10 cellular contexts compared by ENCODE assay signal in genomic region chr20:51678041-51678697, GRCh38.
DNase-seq lines count a peak whose midpoint lies in the region; ATAC-seq and TF ChIP-seq lines count a peak whose summit lies in the region.
"Had no signal": no experiment of that assay in that cellular context is flagged by ENCODE, and none has a peak within 500 bp of the region (broad histone marks: within the 10 kb centered on the region; RNA-seq: fewer than 3 reads in every experiment).

No MANE protein-coding gene starts in this region.

- H3K36me3 ChIP-seq in ovary (no peaks in the 10 kb centered on the region), stomach (peaks cover 19 to 62% (median 43%) of the 10 kb centered on the region in 4 donors)
- H3K36me3 ChIP-seq: colonic mucosa had no signal

- no peak for TF ChIP-seq CTCF in ovary (IDR thresholded peaks at IDR 0.05)
- no peak for TF ChIP-seq CTCF in stomach (IDR thresholded peaks at IDR 0.05)

- H3K4me3 ChIP-seq in ovary (no peak overlapping the region), stomach (no peak overlapping the region)
- H3K4me3 ChIP-seq: colonic mucosa, upper lobe of right lung had no signal

- intact Hi-C loops in ovary (cut with DNase I) (no loop called here), stomach (cut with DNase I; ENCODE audit: low total_unique reads) (no loop called here)

- H3K27me3 ChIP-seq in ovary (no peaks in the 10 kb centered on the region), stomach (no peaks in the 10 kb centered on the region)
- H3K27me3 ChIP-seq: colonic mucosa, upper lobe of right lung had no signal

- no peak for ATAC-seq in HG03175 (IDR thresholded peaks at IDR 0.05; ENCODE audit: unreplicated experiment)
- ATAC-seq: upper lobe of right lung had no signal

- H3K4me1 ChIP-seq in ovary (ENCODE audit: insufficient read depth): peaks cover 10% of the 10 kb centered on the region
- H3K4me1 ChIP-seq in stomach: no peaks in the 10 kb centered on the region
- H3K4me1 ChIP-seq: colonic mucosa, upper lobe of right lung had no signal

- no peak for TF ChIP-seq EP300 in ovary (IDR thresholded peaks at IDR 0.05)
- no peak for TF ChIP-seq EP300 in stomach (IDR thresholded peaks at IDR 0.05)

- H3K9me3 ChIP-seq in ovary (no peaks in the 10 kb centered on the region), stomach (no peaks in the 10 kb centered on the region)
- H3K9me3 ChIP-seq: colonic mucosa, upper lobe of right lung had no signal

- TF ChIP-seq POLR2A in ovary (IDR thresholded peaks at IDR 0.05) (no peak), stomach (IDR thresholded peaks at IDR 0.05) (no peak)

- peak overlapping the region in 1 of 2 donors; percentile 72 for H3K27ac ChIP-seq in ovary
- H3K27ac ChIP-seq in stomach: no peak overlapping the region
- H3K27ac ChIP-seq: colonic mucosa, upper lobe of right lung had no signal

- DNase-seq in DMS 273 treated with DMSO at 0.1 percent for 48 hours (lab: John Stamatoyannopoulos, UW) (peak; percentile 51), NCI-H82 (lab: John Stamatoyannopoulos, UW) (peak; percentile 95), epidermal melanocyte (ENCODE audit: insufficient read length, low spot score) (peak; percentile 45), ovary (peak; percentile 32 to 77 (median 47)), stomach (no peak), NCI-H510A (lab: John Stamatoyannopoulos, UW) (no peak)
- DNase-seq in activated T-cell treated with anti-CD3 and anti-CD28 coated beads, Interleukin-2, amount 50 U/mL, for 1 hour: no peak
- DNase-seq: colonic mucosa, upper lobe of right lung had no signal

- 25 to 31% (median 30%) methylated on average over 12 to 16 of the region's 16 CpGs for WGBS in ovary, 3 donors
- WGBS in stomach, 5 donors: 60 to 84% (median 71%) methylated on average over 11 to 16 of the region's 16 CpGs

Comparison
In these comparisons a context has a peak if more than half of its experiments do, and no peak if none do; other contexts are left out.
1. DNase-seq: peak in DMS 273 treated with DMSO at 0.1 percent for 48 hours (single experiment), NCI-H82 (single experiment), epidermal melanocyte (single experiment) and ovary (5 of 5); none in activated T-cell treated with anti-CD3 and anti-CD28 coated beads, Interleukin-2, amount 50 U/mL, for 1 hour (single experiment), stomach (single experiment) and NCI-H510A (single experiment).